In genomic region chr20:23200413-23200812, GRCh38 we compare ENCODE assay signal across 19 cellular contexts.
A peak's percentile ranks its signal among the peaks of the same experiment; 100 is the strongest.
DNase-seq lines count a peak whose midpoint lies in the region; ATAC-seq, FAIRE-seq and TF ChIP-seq lines count a peak whose summit lies in the region.
"Had no signal": no experiment of that assay in that cellular context is flagged by ENCODE, and none has a peak within 500 bp of the region (broad histone marks: within the 10 kb centered on the region; RNA-seq: fewer than 3 reads in every experiment).

No MANE protein-coding gene starts in this region.

- no peak overlapping the region for H3K9ac ChIP-seq in HepG2 (ENCODE audit: insufficient read depth, low read depth, low read length)

- CTCF ChIA-PET in HepG2 (lab: Yijun Ruan, JAX; ENCODE audit: low intra/inter-chr PET ratio, low total read pairs), result interaction anchor here (1.8 to 2.0 kb wide), 2 partner anchors 157 to 509 kb away, joined by 6 to 8 read pairs; no protein-coding TSS in a partner anchor

- no peak for TF ChIP-seq EP300 in HepG2 (IDR thresholded peaks at IDR 0.05; ENCODE audit: low read depth in 2 of 2, low read length in 2 of 2)
- TF ChIP-seq EP300 in HepG2 (CRISPR knock-in tag; IDR thresholded peaks at IDR 0.05; ENCODE audit: borderline replicate concordance), result no peak

- DNase-seq in right lobe of liver (no peak), HepG2 (ENCODE audit: low spot score) (no peak), NOMO-1 treated with dmso at 0.1 percent for 144 hours (lab: John Stamatoyannopoulos, UW; ENCODE audit: unreplicated experiment) (peak; percentile 71), left lung (no peak), LoVo (ENCODE audit: low spot score) (no peak), NCI-H748 treated with DMSO at 0.1 percent for 48 hours (lab: John Stamatoyannopoulos, UW) (no peak), AML-193 (lab: John Stamatoyannopoulos, UW) (no peak), GM13976 (ENCODE audit: low spot score) (no peak)
- DNase-seq: activated naive CD8-positive, alpha-beta T cell treated with anti-CD3 and anti-CD28 coated beads for 36 hours; DMS79; dorsolateral prefrontal cortex; NCI-H187 had no signal

- H3K27me3 ChIP-seq in right lobe of liver (no peaks in the 10 kb centered on the region), HepG2 (ENCODE audit: control insufficient read depth in 1 of 2, insufficient read depth in 2 of 2, low read length in 2 of 2) (peaks cover 0 to 13% of the 10 kb centered on the region in 2 experiments; a peak in 2 of 5 replicates), left lung (no peaks in the 10 kb centered on the region)
- H3K27me3 ChIP-seq: dorsolateral prefrontal cortex, transverse colon had no signal

- no peak for TF ChIP-seq POLR2A in right lobe of liver (IDR thresholded peaks at IDR 0.05)
- no peak for TF ChIP-seq POLR2A in HepG2 (IDR thresholded peaks at IDR 0.05; ENCODE audit: insufficient read depth in 1 of 2, low read depth in 2 of 2, low read length in 2 of 2)

- in situ Hi-C loops in HepG2 (cut with HindIII; ENCODE audit: extremely low pct_ligation_motif_present, low pct_unique_long_range_greater_than_20kb) (loop anchor here (5.0 to 10.0 kb wide), 2 partner anchors 508 to 866 kb away; no protein-coding TSS in a partner anchor), GM13976 (cut with MboI; ENCODE audit: low sequenced_read_pairs, unreplicated experiment) (no loop called here)

- intact Hi-C loops in right lobe of liver (cut with DNase I) (no loop called here), HepG2 (cut with micrococcal nuclease; ENCODE audit: unreplicated experiment) (loop anchor here (2.0 kb wide), 1 partner anchor 350 kb away; no protein-coding TSS in a partner anchor), left lung (cut with DNase I) (no loop called here)

- H3K4me1 ChIP-seq in right lobe of liver, result no peaks in the 10 kb centered on the region
- no peaks in the 10 kb centered on the region for H3K4me1 ChIP-seq in HepG2 (ENCODE audit: insufficient read depth, low read length)
- peaks cover 0 to 1% of the 10 kb centered on the region in 2 donors for H3K4me1 ChIP-seq in left lung
- H3K4me1 ChIP-seq: HAP-1 had no signal

- H3K36me3 ChIP-seq in right lobe of liver, result no peaks in the 10 kb centered on the region
- H3K36me3 ChIP-seq in HepG2 (replicated peaks in 1 of 2; ENCODE audit: control insufficient read depth in 1 of 2, insufficient read depth in 2 of 2, low read length in 2 of 2), result no peaks in the 10 kb centered on the region
- H3K36me3 ChIP-seq in left lung, result no peaks in the 10 kb centered on the region
- H3K36me3 ChIP-seq: HAP-1, prostate gland, transverse colon had no signal

- H3K27ac ChIP-seq in right lobe of liver, result no peak overlapping the region
- no peak overlapping the region for H3K27ac ChIP-seq in HepG2 (ENCODE audit: extremely low read length, insufficient read depth, low read length)
- no peak overlapping the region for H3K27ac ChIP-seq in left lung
- H3K27ac ChIP-seq: dorsolateral prefrontal cortex, prostate gland, transverse colon had no signal

- POLR2A ChIA-PET in HepG2 (lab: Yijun Ruan, JAX), result no interaction called here

- H3K4me2 ChIP-seq in HepG2 (ENCODE audit: low read depth, low read length), result no peak overlapping the region

- H3K9me3 ChIP-seq in right lobe of liver (no peaks in the 10 kb centered on the region), HepG2 (ENCODE audit: low read length) (no peaks in the 10 kb centered on the region), left lung (no peaks in the 10 kb centered on the region)
- H3K9me3 ChIP-seq: HAP-1, prostate gland, transverse colon had no signal

- H3K4me3 ChIP-seq in right lobe of liver (no peak overlapping the region), HepG2 (replicated peaks in 1 of 3; ENCODE audit: insufficient read depth in 1 of 3, low read depth in 2 of 3, low read length in 3 of 3) (no peak overlapping the region), left lung (no peak overlapping the region)
- H3K4me3 ChIP-seq: dorsolateral prefrontal cortex, HAP-1, K562, lung, prostate gland, transverse colon had no signal

- TF ChIP-seq CTCF in right lobe of liver (IDR thresholded peaks at IDR 0.05), result no peak
- no peak for TF ChIP-seq CTCF in HepG2 (CRISPR knock-in tag; IDR thresholded peaks at IDR 0.05)
- no peak for TF ChIP-seq CTCF in left lung (IDR thresholded peaks at IDR 0.05)
- TF ChIP-seq CTCF in GM13976 (IDR thresholded peaks at IDR 0.05; ENCODE audit: borderline replicate concordance, control extremely low read depth, extremely low read depth, insufficient read depth, missing control alignments), result no peak

- FAIRE-seq in HepG2 (lab: Jason Lieb, UNC), result no peak
- FAIRE-seq: astrocyte, GM12892 had no signal

- no TSS peak for BruUV-seq in HepG2 (replicated peaks; lab: Mats Ljungman, UMichigan)

- H4K20me1 ChIP-seq in HepG2 (ENCODE audit: insufficient read depth, low read length), result no peaks in the 10 kb centered on the region

- H2AFZ ChIP-seq in HepG2 (ENCODE audit: low read length), result no peak overlapping the region

- peak; percentile 39 to 61 (median 44) for ATAC-seq in right lobe of liver
- no peak for ATAC-seq in HepG2
- peak; percentile 27 for ATAC-seq in left lung

- no peak for TF ChIP-seq RAD21 in HepG2 (CRISPR knock-in tag; IDR thresholded peaks at IDR 0.05)

- no peaks in the 10 kb centered on the region for H3K79me2 ChIP-seq in HepG2 (ENCODE audit: insufficient read depth, low read length)

- WGBS in right lobe of liver (ENCODE audit: insufficient coverage, low coverage, low lambda C conversion rate, missing lambda C conversion rate), result 70% methylated on average over 12 of the region's 12 CpGs
- 72% methylated on average over 12 of the region's 12 CpGs for WGBS in HepG2 (ENCODE audit: low lambda C conversion rate)

TF ChIP-seq in HepG2, 621 proteins besides CTCF, POLR2A, EP300 and RAD21:
- TF ChIP-seq ZNF276 (CRISPR knock-in tag; IDR thresholded peaks at IDR 0.05; ENCODE audit: low read depth) (no peak), ZSCAN29 (CRISPR knock-in tag; conservative IDR thresholded peaks at IDR 0.05) (no peak), ZNF142 (CRISPR knock-in tag; IDR thresholded peaks at IDR 0.05) (no peak), ADNP (CRISPR knock-in tag; IDR thresholded peaks at IDR 0.05) (no peak), ZNF224 (CRISPR knock-in tag; IDR thresholded peaks at IDR 0.05) (no peak), PHF21A (CRISPR knock-in tag; IDR thresholded peaks at IDR 0.05) (no peak)
